Comparison of ENCODE assay signal across 11 cellular contexts in the genomic region with DNA sequence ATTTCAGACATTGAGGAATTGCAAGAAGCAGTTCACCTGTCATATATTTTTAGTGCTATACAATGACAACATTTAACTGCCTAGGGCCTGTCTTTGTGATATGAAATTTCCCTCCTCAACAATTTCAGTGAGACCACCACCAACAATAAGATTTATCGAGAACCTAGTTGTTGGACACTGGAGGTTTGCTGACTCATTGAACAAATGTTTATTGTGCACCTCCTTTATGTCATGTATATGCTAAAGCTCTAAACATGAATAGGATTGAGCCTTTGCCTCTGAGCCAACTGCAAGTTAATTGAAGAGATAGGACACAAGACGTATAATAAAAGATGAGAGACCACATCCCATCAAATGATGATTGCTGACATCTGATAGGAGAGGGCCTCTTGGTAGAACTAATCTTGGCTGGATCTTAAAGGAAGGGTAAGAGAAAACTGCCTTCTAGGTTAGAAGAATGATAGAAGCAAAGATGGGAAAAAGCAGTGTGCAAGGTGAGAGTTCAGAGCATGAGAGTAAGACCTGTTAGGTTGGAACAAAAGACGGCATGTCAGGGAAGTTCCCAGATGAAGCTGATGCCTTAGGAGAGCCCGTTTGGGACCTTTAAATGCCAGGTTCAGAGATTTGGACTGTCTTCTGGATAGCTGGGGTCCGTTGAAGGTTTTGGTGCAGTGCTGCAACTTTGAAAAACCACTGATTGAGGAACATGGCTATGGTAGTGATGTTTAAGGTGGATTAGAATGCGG.
DNase-seq lines count a peak whose midpoint lies in the region; ATAC-seq, FAIRE-seq and TF ChIP-seq lines count a peak whose summit lies in the region.
"Had no signal": no experiment of that assay in that cellular context is flagged by ENCODE, and none has a peak within 500 bp of the region (broad histone marks: within the 10 kb centered on the region; RNA-seq: fewer than 3 reads in every experiment).

No MANE protein-coding gene starts in this region.

- no peak for TF ChIP-seq CTCF in GM23338 (conservative IDR thresholded peaks at IDR 0.05; ENCODE audit: low read depth in 2 of 2)
- TF ChIP-seq CTCF in astrocyte (IDR thresholded peaks at IDR 0.05; ENCODE audit: insufficient read depth, low read depth, low read length): no peak

- peaks cover 12% of the 10 kb centered on the region for H3K27me3 Mint-ChIP-seq in GM23338 (ENCODE audit: insufficient read depth, low read depth, poor library complexity)
- no peaks in the 10 kb centered on the region for H3K27me3 Mint-ChIP-seq in astrocyte (ENCODE audit: low read depth, unreplicated experiment)

- H3K27ac ChIP-seq in ACC112 (ENCODE audit: low read depth, low read length) (peak overlapping the region; percentile 3; the same call in 1 of the 2 replicates), GM23338 (ENCODE audit: low read depth) (no peak overlapping the region), astrocyte (ENCODE audit: low read depth, low read length) (peak overlapping the region; percentile 9), mucosa of rectum (ENCODE audit: low read depth in 2 of 2, low read length in 2 of 2) (peak overlapping the region; percentile 7 to 44)
- H3K27ac ChIP-seq: psoas muscle had no signal

- no peaks in the 10 kb centered on the region for H3K9me3 ChIP-seq in astrocyte (ENCODE audit: insufficient read depth, low read depth, low read length)
- no peaks in the 10 kb centered on the region for H3K9me3 ChIP-seq in mucosa of rectum (ENCODE audit: control insufficient read depth in 2 of 2, low read length in 2 of 2)
- H3K9me3 ChIP-seq: psoas muscle had no signal

- H3K79me2 ChIP-seq in ACC112 (ENCODE audit: control insufficient read depth, insufficient read depth, low read length, unreplicated experiment): peaks cover 81% of the 10 kb centered on the region
- peaks cover 100% of the 10 kb centered on the region for H3K79me2 ChIP-seq in GM23338 (replicated peaks; ENCODE audit: insufficient read depth)
- peaks cover 99% of the 10 kb centered on the region for H3K79me2 ChIP-seq in astrocyte (ENCODE audit: insufficient read depth, low read length)

- H3F3A ChIP-seq in GM23338 (replicated peaks; ENCODE audit: low read depth): no peaks in the 10 kb centered on the region

- DNase-seq in GM23338 (ENCODE audit: low spot score) (no peak), astrocyte (ENCODE audit: low read depth) (no peak), SHP77 (lab: John Stamatoyannopoulos, UW) (no peak), LoVo (ENCODE audit: low spot score) (no peak), NCI-H2081 (lab: John Stamatoyannopoulos, UW) (no peak), EL (no peak)
- DNase-seq: activated gamma-delta T cell, MM.1S, psoas muscle had no signal

- H3K27ac Mint-ChIP-seq in GM23338: peak overlapping the region; percentile 43
- no peak overlapping the region for H3K27ac Mint-ChIP-seq in astrocyte (ENCODE audit: unreplicated experiment)

- H3K4me3 Mint-ChIP-seq in GM23338 (no peak overlapping the region), astrocyte (ENCODE audit: unreplicated experiment) (no peak overlapping the region)

- no peaks in the 10 kb centered on the region for H3K9me2 ChIP-seq in GM23338 (ENCODE audit: insufficient read depth)

- peaks cover 67% of the 10 kb centered on the region for H4K20me1 ChIP-seq in GM23338 (replicated peaks; ENCODE audit: insufficient read depth)
- peaks cover 50% of the 10 kb centered on the region for H4K20me1 ChIP-seq in astrocyte (ENCODE audit: insufficient read depth, low read length)

- peaks cover 44% of the 10 kb centered on the region for H3K4me1 Mint-ChIP-seq in GM23338
- peaks cover 32% of the 10 kb centered on the region for H3K4me1 Mint-ChIP-seq in astrocyte (ENCODE audit: low read depth, unreplicated experiment)

- no peaks in the 10 kb centered on the region for H3K36me3 Mint-ChIP-seq in GM23338 (ENCODE audit: low read depth)
- no peaks in the 10 kb centered on the region for H3K36me3 Mint-ChIP-seq in astrocyte (ENCODE audit: low read depth, unreplicated experiment)

- 0 out of 2 replicates have a peak overlapping the region, but pooled peaks have one; percentile 31 for H3K4me2 ChIP-seq in GM23338
- H3K4me2 ChIP-seq in astrocyte (ENCODE audit: low read length): peak overlapping the region; percentile 23

- H3K9ac ChIP-seq in astrocyte (ENCODE audit: low read length) (no peak overlapping the region), mucosa of rectum (ENCODE audit: low read depth in 1 of 2, low read length in 2 of 2) (peak overlapping the region in 1 of 2 donors; percentile 8)

- peaks cover 45% of the 10 kb centered on the region for H3K4me1 ChIP-seq in ACC112 (ENCODE audit: control insufficient read depth, insufficient read depth, low read length, unreplicated experiment)
- peaks cover 36% of the 10 kb centered on the region for H3K4me1 ChIP-seq in GM23338 (ENCODE audit: insufficient read depth)
- H3K4me1 ChIP-seq in astrocyte (ENCODE audit: insufficient read depth, low read length): peaks cover 45% of the 10 kb centered on the region
- peaks cover 17 to 30% of the 10 kb centered on the region in 2 donors for H3K4me1 ChIP-seq in mucosa of rectum (ENCODE audit: control insufficient read depth in 2 of 2, insufficient read depth in 2 of 2, low read length in 2 of 2)

- H3K36me3 ChIP-seq in ACC112 (ENCODE audit: insufficient read depth, low read length) (peaks cover 14% of the 10 kb centered on the region), GM23338 (ENCODE audit: insufficient read depth) (no peaks in the 10 kb centered on the region), astrocyte (ENCODE audit: insufficient read depth, low read length) (no peaks in the 10 kb centered on the region), mucosa of rectum (ENCODE audit: control insufficient read depth in 2 of 2, insufficient read depth in 2 of 2, low read length in 2 of 2) (peaks cover 9% of the 10 kb centered on the region in 2 donors)

- FAIRE-seq in astrocyte (lab: Jason Lieb, UNC): no peak

- no peak overlapping the region for H2AFZ ChIP-seq in ACC112 (ENCODE audit: low read length, unreplicated experiment)
- no peak overlapping the region for H2AFZ ChIP-seq in GM23338
- no peak overlapping the region for H2AFZ ChIP-seq in astrocyte (ENCODE audit: low read depth, low read length)

- no peak for ATAC-seq in GM23338

- H3K9me3 Mint-ChIP-seq in GM23338: no peaks in the 10 kb centered on the region
- H3K9me3 Mint-ChIP-seq in astrocyte (ENCODE audit: unreplicated experiment): no peaks in the 10 kb centered on the region

- H3K27me3 ChIP-seq in ACC112 (ENCODE audit: insufficient read depth, low read length) (no peaks in the 10 kb centered on the region), GM23338 (ENCODE audit: insufficient read depth) (no peaks in the 10 kb centered on the region), astrocyte (ENCODE audit: insufficient read depth, low read length) (no peaks in the 10 kb centered on the region), mucosa of rectum (ENCODE audit: control insufficient read depth in 2 of 2, insufficient read depth in 2 of 2, low read length in 2 of 2) (no peaks in the 10 kb centered on the region)

- H3K4me3 ChIP-seq in ACC112 (ENCODE audit: low read depth, low read length): no peak overlapping the region
- no peak overlapping the region for H3K4me3 ChIP-seq in GM23338
- no peak overlapping the region for H3K4me3 ChIP-seq in astrocyte (ENCODE audit: insufficient read depth, low read depth, low read length)
- no peak overlapping the region for H3K4me3 ChIP-seq in mucosa of rectum (ENCODE audit: low read length in 2 of 2)
- H3K4me3 ChIP-seq: psoas muscle had no signal

TF ChIP-seq in GM23338, 12 proteins besides CTCF, POLR2A, EP300 and RAD21 (continues in another document):
- TF ChIP-seq STAT1 (IDR thresholded peaks at IDR 0.05; ENCODE audit: unreplicated experiment) (no peak), REST (IDR thresholded peaks at IDR 0.05; ENCODE audit: unreplicated experiment) (no peak), EZH2phosphoT487 (IDR thresholded peaks at IDR 0.05; ENCODE audit: unreplicated experiment) (no peak), JUNB (IDR thresholded peaks at IDR 0.05; ENCODE audit: unreplicated experiment) (no peak), NANOG (IDR thresholded peaks at IDR 0.05; ENCODE audit: borderline replicate concordance) (no peak), EZH2 (IDR thresholded peaks at IDR 0.05; ENCODE audit: low read depth, unreplicated experiment) (no peak), POLR2AphosphoS5 (IDR thresholded peaks at IDR 0.05; ENCODE audit: low read depth) (no peak), CREB1 (CRISPR knock-in tag; IDR thresholded peaks at IDR 0.05; ENCODE audit: low read depth) (no peak), ETS1 (IDR thresholded peaks at IDR 0.05) (no peak)
